Comparison of ENCODE assay signal across 16 cellular contexts in genomic region chr9:16718952-16719351, GRCh38.
DNase-seq lines count a peak whose midpoint lies in the region; TF ChIP-seq lines count a peak whose summit lies in the region.
"Had no signal": no experiment of that assay in that cellular context is flagged by ENCODE, and none has a peak within 500 bp of the region (broad histone marks: within the 10 kb centered on the region; RNA-seq: fewer than 3 reads in every experiment).

No MANE protein-coding gene starts in this region.

- no peak for TF ChIP-seq POLR2A in tibial nerve (IDR thresholded peaks at IDR 0.05)

- H3K9ac ChIP-seq in GM23248 = no peak overlapping the region
- H3K9ac ChIP-seq in adipocyte (ENCODE audit: low read length) = peak overlapping the region; percentile 2
- no peak overlapping the region for H3K9ac ChIP-seq in mammary epithelial cell (ENCODE audit: insufficient read depth, low read length)
- H3K9ac ChIP-seq: BLaER1 treated with 17β-estradiol and CSF1 and Interleukin-3, amounts not matched to agents 10 nM and 100 nM had no signal

- BruUV-seq in mammary epithelial cell (replicated peaks; lab: Mats Ljungman, UMichigan) = no TSS peak

- H3F3A ChIP-seq in GM23248 (ENCODE audit: insufficient read depth) = peaks cover 73% of the 10 kb centered on the region

- dilution Hi-C loops in mammary epithelial cell (cut with HindIII; ENCODE audit: low sequenced_read_pairs) = no loop called here

- no peak for TF ChIP-seq EP300 in tibial nerve (IDR thresholded peaks at IDR 0.05)

- H3K4me3 ChIP-seq in GM23248 = no peak overlapping the region
- peak overlapping the region; percentile 9 for H3K4me3 ChIP-seq in adipocyte (ENCODE audit: low read length)
- no peak overlapping the region for H3K4me3 ChIP-seq in tibial nerve
- H3K4me3 ChIP-seq in mammary epithelial cell (replicated peaks in 1 of 3; ENCODE audit: insufficient read depth in 1 of 3, low read depth in 2 of 3, low read length in 3 of 3) = no peak overlapping the region
- H3K4me3 ChIP-seq: BLaER1 treated with 17β-estradiol and CSF1 and Interleukin-3, amounts not matched to agents 10 nM and 100 nM; GM12878; PC-9; SK-N-MC had no signal

- TF ChIP-seq CTCF in tibial nerve (IDR thresholded peaks at IDR 0.05) = no peak
- no peak for TF ChIP-seq CTCF in mammary epithelial cell (conservative IDR thresholded peaks at IDR 0.05 in 1 of 2, IDR thresholded peaks at IDR 0.05 in 1 of 2; ENCODE audit: extremely low read depth in 1 of 2, insufficient read depth in 1 of 2, low read depth in 1 of 2, low read length in 2 of 2)
- TF ChIP-seq CTCF in GM20000 (IDR thresholded peaks at IDR 0.05; ENCODE audit: extremely low read depth, missing control alignments) = no peak

- H3K36me3 ChIP-seq in GM23248 (ENCODE audit: low read depth) (0 out of 2 replicates have a peak, but pooled peaks cover 7% of the 10 kb centered on the region), adipocyte (ENCODE audit: control insufficient read depth, insufficient read depth, low read length, severe bottlenecking) (no peaks in the 10 kb centered on the region), tibial nerve (no peaks in the 10 kb centered on the region), mammary epithelial cell (ENCODE audit: insufficient read depth, low read length) (no peaks in the 10 kb centered on the region)
- H3K36me3 ChIP-seq: BLaER1 treated with 17β-estradiol and CSF1 and Interleukin-3, amounts not matched to agents 10 nM and 100 nM had no signal

- CTCF ChIA-PET in mammary epithelial cell (lab: Charles Lee; ENCODE audit: low non-redundant PET) = no interaction called here

- H3K4me2 ChIP-seq in GM23248 (ENCODE audit: unreplicated experiment) = no peak overlapping the region
- H3K4me2 ChIP-seq in mammary epithelial cell (ENCODE audit: insufficient read depth, low read depth, low read length) = no peak overlapping the region
- H3K4me2 ChIP-seq: BLaER1 treated with 17β-estradiol and CSF1 and Interleukin-3, amounts not matched to agents 10 nM and 100 nM; PC-9 had no signal

- H3K9me2 ChIP-seq in GM23248 (ENCODE audit: insufficient read depth) = no peaks in the 10 kb centered on the region

- intact Hi-C loops in mammary epithelial cell (cut with micrococcal nuclease) = no loop called here

- H2AFZ ChIP-seq in GM23248 (no peak overlapping the region), mammary epithelial cell (ENCODE audit: low read depth, low read length) (no peak overlapping the region)
- H2AFZ ChIP-seq: PC-9 had no signal

- WGBS in GM23248 (ENCODE audit: low coverage in 1 of 2, low lambda C conversion rate in 2 of 2, missing lambda C conversion rate in 2 of 2), 2 experiments = 97 to 100% methylated on average over 3 of the region's 3 CpGs
- WGBS in tibial nerve, 2 donors = 30 to 47% methylated on average over 3 of the region's 3 CpGs
- 71% methylated on average over 3 of the region's 3 CpGs for WGBS in mammary epithelial cell (ENCODE audit: low coverage, missing lambda C conversion rate)

- H4K20me1 ChIP-seq in GM23248 (ENCODE audit: insufficient read depth) (no peaks in the 10 kb centered on the region), mammary epithelial cell (ENCODE audit: insufficient read depth, low read length) (no peaks in the 10 kb centered on the region)
- H4K20me1 ChIP-seq: BLaER1 treated with 17β-estradiol and CSF1 and Interleukin-3, amounts not matched to agents 10 nM and 100 nM had no signal

- H3K27me3 ChIP-seq in GM23248 (replicated peaks; ENCODE audit: insufficient read depth) (no peaks in the 10 kb centered on the region), adipocyte (replicated peaks; ENCODE audit: control insufficient read depth, insufficient read depth, low read length) (no peaks in the 10 kb centered on the region), tibial nerve (no peaks in the 10 kb centered on the region), mammary epithelial cell (ENCODE audit: insufficient read depth, low read length) (no peaks in the 10 kb centered on the region)
- H3K27me3 ChIP-seq: BLaER1 treated with 17β-estradiol and CSF1 and Interleukin-3, amounts not matched to agents 10 nM and 100 nM had no signal

- DNase-seq in GM23248 (peak; percentile 35), adipocyte (ENCODE audit: low read depth) (no peak), kidney glomerular epithelial cell (lab: John Stamatoyannopoulos, UW) (peak; percentile 6), tibial nerve (ENCODE audit: low spot score in 2 of 2) (no peak), ACHN (no peak), mammary epithelial cell (no peak), GM20000 (ENCODE audit: low spot score) (no peak)
- DNase-seq: COR-L47, KBM-7, NCI-H1092 treated with DMSO at 0.1 percent for 48 hours, NCI-H1694, NCI-H748 treated with DMSO at 0.1 percent for 48 hours, PC-9 had no signal

- peaks cover 49% of the 10 kb centered on the region for H3K79me2 ChIP-seq in GM23248 (ENCODE audit: insufficient read depth)
- no peaks in the 10 kb centered on the region for H3K79me2 ChIP-seq in mammary epithelial cell (ENCODE audit: insufficient read depth, low read length)

- H3K27ac ChIP-seq in GM23248 (0 out of 2 replicates have a peak overlapping the region, but pooled peaks have one; percentile 74), tibial nerve (peak overlapping the region in 3 of 4 donors; percentile 7 to 94 (median 83)), mammary epithelial cell (ENCODE audit: insufficient read depth, low read depth, low read length) (no peak overlapping the region)
- H3K27ac ChIP-seq: BLaER1 treated with 17β-estradiol and CSF1 and Interleukin-3, amounts not matched to agents 10 nM and 100 nM; PC-9; SK-N-MC had no signal

- H3K4me1 ChIP-seq in GM23248 (ENCODE audit: insufficient read depth) (peaks cover 80% of the 10 kb centered on the region), adipocyte (ENCODE audit: control insufficient read depth, insufficient read depth, low read length) (peaks cover 78% of the 10 kb centered on the region), tibial nerve (peaks cover 0 to 14% (median 3%) of the 10 kb centered on the region in 4 donors), mammary epithelial cell (ENCODE audit: insufficient read depth, low read length) (no peaks in the 10 kb centered on the region)
- H3K4me1 ChIP-seq: BLaER1 treated with 17β-estradiol and CSF1 and Interleukin-3, amounts not matched to agents 10 nM and 100 nM had no signal

- in situ Hi-C loops in GM23248 (cut with MboI) (no loop called here), ACHN (cut with HindIII; ENCODE audit: low pct_ligation_motif_present, low pct_unique_long_range_greater_than_20kb, low sequenced_read_pairs) (no loop called here), mammary epithelial cell (cut with MboI; ENCODE audit: low sequenced_read_pairs in 2 of 2) (no loop called here)

- H3K9me3 ChIP-seq in GM23248 (ENCODE audit: low read depth) (no peaks in the 10 kb centered on the region), adipocyte (ENCODE audit: control insufficient read depth, low read length) (no peaks in the 10 kb centered on the region), tibial nerve (no peaks in the 10 kb centered on the region), mammary epithelial cell (replicated peaks; ENCODE audit: insufficient read depth, low read length) (no peaks in the 10 kb centered on the region)
- H3K9me3 ChIP-seq: BLaER1 treated with 17β-estradiol and CSF1 and Interleukin-3, amounts not matched to agents 10 nM and 100 nM had no signal

Comparison
In these comparisons a context has a peak if more than half of its experiments do, and no peak if none do; other contexts are left out.
1. DNase-seq: peak in GM23248 (single experiment) and kidney glomerular epithelial cell (single experiment); none in adipocyte (single experiment), tibial nerve (0 of 2), ACHN (single experiment), mammary epithelial cell (single experiment) and GM20000 (single experiment).